8 cellular contexts compared by ENCODE assay signal in genomic region chr6:2593167-2593566, GRCh38.
"Had no signal": no experiment of that assay in that cellular context is flagged by ENCODE, and none has a peak within 500 bp of the region (broad histone marks: within the 10 kb centered on the region; RNA-seq: fewer than 3 reads in every experiment).

No MANE protein-coding gene starts in this region.

- DNase-seq: GM23248, GOT3, H7, H9, HFFc6 had no signal

- ATAC-seq: GM23338, HCT116 had no signal

- H2AFZ ChIP-seq: GM23248, GM23338 had no signal

- H3K36me3 ChIP-seq: HAP-1 had no signal

- H3K4me3 Mint-ChIP-seq: GM23338, H9, HFFc6 had no signal

- H3K9ac ChIP-seq: GM23248 had no signal

- H3K4me3 ChIP-seq: GM23248, GM23338, HAP-1 had no signal

- H3K9me3 ChIP-seq: HAP-1 had no signal

- H3K27ac ChIP-seq: GM23248 had no signal

- H3K9me3 Mint-ChIP-seq: HFFc6 had no signal

- H3K27ac Mint-ChIP-seq: GM23338, H9, HFFc6 had no signal

- H3K4me1 ChIP-seq: HAP-1 had no signal

- H3K4me2 ChIP-seq: GM23338 had no signal
